In the genomic region with DNA sequence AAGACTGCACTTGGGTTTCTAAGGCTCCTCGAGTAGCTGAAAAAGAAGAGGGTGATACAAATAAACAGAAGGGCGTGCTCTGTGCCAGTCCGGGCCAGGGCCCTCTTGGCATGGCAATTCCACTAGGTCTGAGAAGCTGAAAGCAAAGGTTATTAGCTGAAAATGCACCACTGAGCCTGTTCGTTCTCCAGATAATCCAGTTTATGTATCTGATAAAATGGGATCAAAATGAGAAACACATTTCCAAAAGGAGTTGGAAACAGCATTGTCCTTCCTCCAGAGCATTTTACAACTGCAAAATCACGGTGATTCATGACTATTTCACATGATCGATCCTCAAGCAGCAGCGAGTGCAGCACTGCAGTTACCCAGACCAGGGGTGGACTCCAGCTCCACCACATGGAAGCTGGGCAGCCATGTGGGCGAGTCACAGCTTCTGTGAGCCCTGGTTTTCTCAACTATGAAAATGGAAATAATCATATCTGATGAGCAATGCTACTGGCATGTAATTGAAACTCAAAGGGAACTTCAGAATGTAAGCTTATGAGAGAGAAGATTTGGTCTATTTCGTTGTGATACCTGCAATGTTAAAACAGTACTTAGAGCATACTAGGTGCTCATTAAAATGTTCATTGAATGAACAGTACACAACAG, we compare ENCODE assay signal across 17 cellular contexts.
DNase-seq lines count a peak whose midpoint lies in the region; ATAC-seq, FAIRE-seq and TF ChIP-seq lines count a peak whose summit lies in the region.
"Had no signal": no experiment of that assay in that cellular context is flagged by ENCODE, and none has a peak within 500 bp of the region (broad histone marks: within the 10 kb centered on the region; RNA-seq: fewer than 3 reads in every experiment).

No MANE protein-coding gene starts in this region.

- TF ChIP-seq CTCF in brain microvascular endothelial cell (IDR thresholded peaks at IDR 0.05; ENCODE audit: low read depth, low read length, missing control alignments): peak; percentile 30
- TF ChIP-seq CTCF in keratinocyte (optimal IDR thresholded peaks at IDR 0.05 in 1 of 3, IDR thresholded peaks at IDR 0.05 in 1 of 3, conservative IDR thresholded peaks at IDR 0.05 in 1 of 3; ENCODE audit: extremely low read depth in 1 of 3, insufficient read depth in 2 of 3, low read length in 3 of 3): peak in 2 of 3 experiments; percentile 8 to 31
- TF ChIP-seq CTCF in transverse colon (IDR thresholded peaks at IDR 0.05): no peak

- TF ChIP-seq POLR2A in transverse colon (IDR thresholded peaks at IDR 0.05): no peak

- no peak for TF ChIP-seq EP300 in transverse colon (IDR thresholded peaks at IDR 0.05; ENCODE audit: low read depth)

- H2AFZ ChIP-seq in keratinocyte (ENCODE audit: control insufficient read depth, low read length): no peak overlapping the region

- H3K27me3 ChIP-seq in brain microvascular endothelial cell (replicated peaks) (no peaks in the 10 kb centered on the region), keratinocyte (ENCODE audit: control insufficient read depth, extremely low read depth, insufficient read depth, low read length) (peaks cover 3% of the 10 kb centered on the region), transverse colon (no peaks in the 10 kb centered on the region)
- H3K27me3 ChIP-seq: BLaER1 treated with 17β-estradiol and CSF1 and Interleukin-3, amounts not matched to agents 10 nM and 100 nM; esophagus squamous epithelium had no signal

- ATAC-seq in GM21367 (IDR thresholded peaks at IDR 0.05; ENCODE audit: unreplicated experiment): no peak
- ATAC-seq in GM18868 (IDR thresholded peaks at IDR 0.05; ENCODE audit: unreplicated experiment): no peak

- H3K4me3 ChIP-seq in brain microvascular endothelial cell (ENCODE audit: low read depth, low read length) (no peak overlapping the region), keratinocyte (ENCODE audit: control insufficient read depth in 2 of 3, extremely low read depth in 1 of 3, insufficient read depth in 2 of 3, low read depth in 1 of 3, low read length in 3 of 3) (no peak overlapping the region), transverse colon (no peak overlapping the region)
- H3K4me3 ChIP-seq: esophagus squamous epithelium had no signal

- no peak overlapping the region for H3K9ac ChIP-seq in keratinocyte (ENCODE audit: control insufficient read depth, extremely low read depth, insufficient read depth, low read length)
- H3K9ac ChIP-seq: BLaER1 treated with 17β-estradiol and CSF1 and Interleukin-3, amounts not matched to agents 10 nM and 100 nM had no signal

- no peak for FAIRE-seq in keratinocyte (lab: Jason Lieb, UNC)
- FAIRE-seq: colon, GM12891 had no signal

- H3K27ac ChIP-seq in brain microvascular endothelial cell: no peak overlapping the region
- no peak overlapping the region for H3K27ac ChIP-seq in keratinocyte (ENCODE audit: control insufficient read depth, insufficient read depth, low read length)
- no peak overlapping the region for H3K27ac ChIP-seq in transverse colon
- H3K27ac ChIP-seq: esophagus squamous epithelium, WERI-Rb-1 had no signal

- in situ Hi-C loops in brain microvascular endothelial cell (cut with HindIII; ENCODE audit: low pct_ligation_motif_present, low sequenced_read_pairs) (no loop called here), transverse colon (cut with MboI; ENCODE audit: low pct_ligation_motif_present in 1 of 4, low pct_unique_long_range_greater_than_20kb in 1 of 4, low sequenced_read_pairs in 3 of 4) (no loop called here)

- no peaks in the 10 kb centered on the region for H3K4me1 ChIP-seq in keratinocyte (ENCODE audit: control insufficient read depth, extremely low read depth, insufficient read depth, low read length)
- H3K4me1 ChIP-seq in transverse colon: no peaks in the 10 kb centered on the region
- H3K4me1 ChIP-seq: esophagus squamous epithelium had no signal

- H3K9me3 ChIP-seq in keratinocyte (ENCODE audit: control insufficient read depth, low read depth, low read length) (no peaks in the 10 kb centered on the region), transverse colon (no peaks in the 10 kb centered on the region)
- H3K9me3 ChIP-seq: esophagus squamous epithelium had no signal

- no peaks in the 10 kb centered on the region for H3K79me2 ChIP-seq in keratinocyte (ENCODE audit: control insufficient read depth, insufficient read depth, low read length)

- H4K20me1 ChIP-seq in keratinocyte (ENCODE audit: control insufficient read depth, extremely low read depth, insufficient read depth, low read length): no peaks in the 10 kb centered on the region
- H4K20me1 ChIP-seq: BLaER1 treated with 17β-estradiol and CSF1 and Interleukin-3, amounts not matched to agents 10 nM and 100 nM had no signal

- no peak overlapping the region for H3K4me2 ChIP-seq in keratinocyte (ENCODE audit: control insufficient read depth, extremely low read depth, insufficient read depth, low read depth, low read length)

- dilution Hi-C loops in keratinocyte (cut with MboI; ENCODE audit: extremely low pct_ligation_motif_present, low sequenced_read_pairs): no loop called here

- 79 to 80% methylated on average over 7 to 9 of the region's 9 CpGs for WGBS in transverse colon (ENCODE audit: low coverage in 1 of 2), 2 donors

- intact Hi-C loops in transverse colon (cut with DNase I; ENCODE audit: low total_unique reads): no loop called here

- DNase-seq in AG08396 (ENCODE audit: low spot score) (peak; percentile 73), HT1080 (ENCODE audit: low read depth) (peak; percentile 65), brain microvascular endothelial cell (peak; percentile 63), keratinocyte (ENCODE audit: low read depth, low spot score) (no peak), NCI-H2029 treated with DMSO at 0.1 percent for 48 hours (lab: John Stamatoyannopoulos, UW) (no peak), transverse colon (no peak)
- DNase-seq: DND-41; esophagus squamous epithelium; NCI-H1092 treated with DMSO at 0.1 percent for 48 hours; OCI-M1; stimulated activated CD4-positive, alpha-beta T cell treated with anti-CD3 and anti-CD28 coated beads, Interleukin-12 subunit alpha, Interleukin-12 subunit beta, amount 100 ng/mL, for 4 hours; WERI-Rb-1 had no signal

- H3K36me3 ChIP-seq in brain microvascular endothelial cell (replicated peaks) (no peaks in the 10 kb centered on the region), keratinocyte (ENCODE audit: control insufficient read depth in 2 of 2, extremely low read depth in 1 of 2, insufficient read depth in 2 of 2, low read length in 2 of 2) (no peaks in the 10 kb centered on the region), transverse colon (no peaks in the 10 kb centered on the region)
- H3K36me3 ChIP-seq: esophagus squamous epithelium, WERI-Rb-1 had no signal

- no peaks in the 10 kb centered on the region for H3K9me1 ChIP-seq in keratinocyte (ENCODE audit: control insufficient read depth, extremely low read depth, insufficient read depth, low read length)

Comparison
In these comparisons a context has a peak if more than half of its experiments do, and no peak if none do; other contexts are left out.
1. DNase-seq: peak in AG08396 (single experiment), HT1080 (single experiment) and brain microvascular endothelial cell (single experiment); none in keratinocyte (single experiment), NCI-H2029 treated with DMSO at 0.1 percent for 48 hours (single experiment) and transverse colon (single experiment).
2. CTCF ChIP-seq: peak in brain microvascular endothelial cell (single experiment) and keratinocyte (2 of 3); none in transverse colon (0 of 5).